In the genomic region with DNA sequence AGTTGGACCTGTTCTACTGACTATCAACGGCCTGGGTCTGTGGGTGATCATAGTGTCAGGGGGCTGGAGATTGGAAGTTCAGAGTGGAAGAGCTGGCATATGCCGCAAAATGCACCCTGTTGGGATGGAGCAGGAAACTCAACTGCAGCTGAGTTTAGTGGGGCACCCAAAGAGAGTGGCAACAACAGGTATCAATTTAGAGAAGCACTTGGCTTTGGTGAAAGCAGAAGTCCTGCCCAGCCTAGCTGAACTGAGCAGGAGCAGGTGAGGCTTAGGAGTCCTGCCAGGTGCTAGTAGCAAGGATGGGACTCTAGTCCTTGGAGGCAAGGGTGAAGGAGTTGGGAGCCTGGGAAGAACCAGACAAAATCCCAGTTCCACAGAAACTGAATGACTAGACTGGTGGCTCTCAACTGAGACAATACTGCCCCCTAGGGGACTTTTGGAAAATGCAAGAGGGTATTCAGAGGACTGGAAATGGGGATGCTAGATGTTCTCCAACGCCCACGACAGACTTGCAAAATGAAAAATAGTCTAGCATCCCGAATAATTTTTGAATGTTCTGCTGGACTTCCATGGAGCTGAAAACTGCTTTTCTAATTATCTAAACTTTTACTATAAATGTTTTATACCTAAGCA, we compare ENCODE assay signal across 8 cellular contexts. TPM values are rescaled to one million over a fixed set of nuclear protein-coding genes. Genes with fewer than 3 reads are reported as not detected.
DNase-seq lines count a peak whose midpoint lies in the region; TF ChIP-seq lines count a peak whose summit lies in the region.

No MANE protein-coding gene starts in this region.

- no peaks in the 10 kb centered on the region for H3K36me3 Mint-ChIP-seq in activated naive CD4-positive, alpha-beta T cell treated with anti-CD3 and anti-CD28 coated beads, Interleukin-2, amount 10 ng/mL, durations not matched to agents 7 days and 5 days

- H3K27ac ChIP-seq in 22Rv1, result no peak overlapping the region

- DNase-seq in GM12864 (ENCODE audit: low read depth), result no peak
- peak; percentile 21 for DNase-seq in Jurkat, Clone E6-1 (ENCODE audit: low read depth, low spot score)
- peak; percentile 55 for DNase-seq in RPMI7951 (ENCODE audit: low read depth)
- peak; percentile 49 for DNase-seq in activated naive CD4-positive, alpha-beta T cell treated with anti-CD3 and anti-CD28 coated beads, Interleukin-2, amount 10 ng/mL, durations not matched to agents 7 days and 5 days
- peak; percentile 64 for DNase-seq in glomerular visceral epithelial cell (ENCODE audit: extremely low spot score)
- no peak for DNase-seq in retinal pigment epithelial cell (ENCODE audit: low read depth)
- no peak for DNase-seq in epidermal melanocyte (ENCODE audit: insufficient read length, low spot score)

- H3K9me3 Mint-ChIP-seq in activated naive CD4-positive, alpha-beta T cell treated with anti-CD3 and anti-CD28 coated beads, Interleukin-2, amount 10 ng/mL, durations not matched to agents 7 days and 5 days, result no peaks in the 10 kb centered on the region

- no peak overlapping the region for H3K4me3 Mint-ChIP-seq in activated naive CD4-positive, alpha-beta T cell treated with anti-CD3 and anti-CD28 coated beads, Interleukin-2, amount 10 ng/mL, durations not matched to agents 7 days and 5 days

- no peaks in the 10 kb centered on the region for H3K4me1 Mint-ChIP-seq in activated naive CD4-positive, alpha-beta T cell treated with anti-CD3 and anti-CD28 coated beads, Interleukin-2, amount 10 ng/mL, durations not matched to agents 7 days and 5 days

- TF ChIP-seq CTCF in 22Rv1 (IDR thresholded peaks at IDR 0.05), result peak; percentile 69
- TF ChIP-seq CTCF in GM12864 (IDR thresholded peaks at IDR 0.05; ENCODE audit: low read depth, low read length, missing control alignments), result peak; percentile 66
- peak; percentile 68 for TF ChIP-seq CTCF in retinal pigment epithelial cell (conservative IDR thresholded peaks at IDR 0.05; ENCODE audit: low read depth, low read length)

- H3K4me3 ChIP-seq in GM12864 (ENCODE audit: low read depth, low read length) (no peak overlapping the region), retinal pigment epithelial cell (ENCODE audit: low read length) (no peak overlapping the region)
- H3K4me3 ChIP-seq in Jurkat, Clone E6-1 (ENCODE audit: low read length), result no peak overlapping the region

- peaks cover 2% of the 10 kb centered on the region for H3K27me3 Mint-ChIP-seq in activated naive CD4-positive, alpha-beta T cell treated with anti-CD3 and anti-CD28 coated beads, Interleukin-2, amount 10 ng/mL, durations not matched to agents 7 days and 5 days

- H3K27ac Mint-ChIP-seq in activated naive CD4-positive, alpha-beta T cell treated with anti-CD3 and anti-CD28 coated beads, Interleukin-2, amount 10 ng/mL, durations not matched to agents 7 days and 5 days, result no peak overlapping the region

- CTCF ChIA-PET in activated naive CD4-positive, alpha-beta T cell treated with anti-CD3 and anti-CD28 coated beads, Interleukin-2, amount 10 ng/mL, durations not matched to agents 7 days and 5 days (lab: Charles Lee), result interaction anchor here (0.6 to 25.3 kb wide), 7 partner anchors 42 to 363 kb away, joined by 3 to 409 read pairs (median 3); no protein-coding TSS in a partner anchor

RNA-seq across cellular contexts. Expression of a gene that starts 49.4 kb away (rescaled TPM):
- polyA plus RNA-seq in Jurkat, Clone E6-1 (2012; ENCODE audit: insufficient read depth, insufficient read length), result not detected
- total RNA-seq in RPMI7951 (2014; rRNA removed; shearing (Covaris generic)), result 0.24 and 0.39 TPM in 2 replicates

Comparison
In these comparisons a context has a peak if more than half of its experiments do, and no peak if none do; other contexts are left out.
1. DNase-seq: peak in Jurkat, Clone E6-1 (single experiment), RPMI7951 (single experiment), activated naive CD4-positive, alpha-beta T cell treated with anti-CD3 and anti-CD28 coated beads, Interleukin-2, amount 10 ng/mL, durations not matched to agents 7 days and 5 days (single experiment) and glomerular visceral epithelial cell (single experiment); none in GM12864 (single experiment), retinal pigment epithelial cell (single experiment) and epidermal melanocyte (single experiment).
2. Peak in every context shown above with its lines, with median percentiles within 50 percentile points of each other: CTCF ChIP-seq.